In the genomic region with DNA sequence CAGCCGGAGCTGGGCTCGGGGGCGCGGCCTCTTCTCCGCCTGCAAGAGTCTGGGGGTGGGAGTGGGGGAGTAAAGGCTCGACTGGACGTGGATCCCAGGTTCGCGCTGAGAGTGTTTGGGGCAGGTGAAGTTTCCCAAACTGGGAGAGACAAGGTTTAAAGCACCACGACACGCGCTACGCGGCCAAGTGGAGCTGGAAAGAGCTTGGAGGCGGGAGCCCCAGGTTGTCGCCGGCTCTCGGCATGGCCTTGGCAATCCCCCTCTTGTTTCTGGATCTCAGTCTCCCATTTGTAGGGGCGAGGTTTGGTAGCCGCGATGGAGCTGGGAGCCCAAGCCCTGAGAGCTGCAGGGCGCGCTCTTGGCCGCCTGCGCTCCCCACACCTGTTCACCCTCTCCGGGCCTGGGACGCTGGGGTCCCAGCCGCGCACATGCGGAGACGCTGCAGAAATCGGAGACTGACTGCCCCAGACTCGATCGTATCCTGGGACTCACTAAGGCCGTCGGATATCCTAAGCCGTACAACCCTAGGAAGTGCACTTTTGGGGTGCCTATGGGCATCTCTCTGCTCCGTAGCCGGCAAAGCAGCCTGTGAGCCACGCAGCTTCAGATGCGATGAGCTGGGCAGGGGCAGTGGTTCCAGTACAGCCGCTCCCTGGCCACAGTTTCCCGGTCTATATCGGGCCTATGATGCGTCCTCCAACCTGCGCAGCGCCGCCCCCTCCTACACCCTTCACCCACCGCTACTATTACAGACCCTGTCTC, we compare ENCODE assay signal across 9 cellular contexts. TPM values are rescaled to one million over a fixed set of nuclear protein-coding genes. Genes with fewer than 3 reads are reported as not detected.
DNase-seq lines count a peak whose midpoint lies in the region; ATAC-seq, FAIRE-seq and TF ChIP-seq lines count a peak whose summit lies in the region.
"Had no signal": no experiment of that assay in that cellular context is flagged by ENCODE, and none has a peak within 500 bp of the region (broad histone marks: within the 10 kb centered on the region; RNA-seq: fewer than 3 reads in every experiment).

No MANE protein-coding gene starts in this region.

- peak overlapping the region; percentile 46; the same call in 1 of the 2 replicates for H2BK15ac ChIP-seq in H1 (ENCODE audit: low read length)

- H3K79me2 ChIP-seq in H1 (ENCODE audit: control insufficient read depth in 1 of 2, insufficient read depth in 2 of 2, low read length in 2 of 2) = no peaks in the 10 kb centered on the region

- 3% methylated on average over 46 of the region's 49 CpGs; no CpG with 5 or more reads in 1 of the 2 experiments for WGBS in H1 (ENCODE audit: extremely low coverage in 1 of 2, insufficient coverage in 1 of 2, insufficient read length in 1 of 2, insufficient replicate concordance in 2 of 2, low coverage in 1 of 2, low lambda C conversion rate in 2 of 2, missing lambda C conversion rate in 1 of 2), 2 experiments

- no peak for TF ChIP-seq CTCF in H1 (IDR thresholded peaks at IDR 0.05; ENCODE audit: control extremely low read depth in 1 of 3, insufficient read depth in 1 of 3, low read depth in 1 of 3, low read length in 3 of 3)

- no peak overlapping the region for H2AK5ac ChIP-seq in H1 (ENCODE audit: low read depth, low read length)

- H3K23ac ChIP-seq in H1 (ENCODE audit: insufficient read length) = no peak overlapping the region

- no peak for TF ChIP-seq POLR2A in H1 (IDR thresholded peaks at IDR 0.05; ENCODE audit: control extremely low read depth in 1 of 2, low read depth in 2 of 2, low read length in 2 of 2)

- H3K9ac ChIP-seq in H1 (replicated peaks in 1 of 4; ENCODE audit: extremely low read depth in 1 of 4, low read depth in 3 of 4, low read length in 3 of 4) = no peak overlapping the region

- POLR2A ChIA-PET in H1 (lab: Charles Lee; ENCODE audit: partially characterized antibody) = interaction anchor here (0.7 to 2.0 kb wide), 6 partner anchors 19 to 96 kb away, joined by 3 to 6 read pairs (median 4); no protein-coding TSS in a partner anchor

- H4K91ac ChIP-seq in H1 (replicated peaks; ENCODE audit: insufficient read length, low read length) = no peak overlapping the region

- no peak overlapping the region for H2BK20ac ChIP-seq in H1 (ENCODE audit: low read length)

- DNase-seq in DMS53 (lab: John Stamatoyannopoulos, UW) (peak; percentile 42), DMS53 treated with DMSO at 0.1 percent for 48 hours (lab: John Stamatoyannopoulos, UW; ENCODE audit: unreplicated experiment) (no peak), RPMI8226 (peak; percentile 7), H1 (ENCODE audit: low read depth in 1 of 2, low spot score in 2 of 2) (peak; percentile 9 to 75), NCI-H187 treated with DMSO at 0.1 percent for 48 hours (lab: John Stamatoyannopoulos, UW) (no peak), NOMO-1 (lab: John Stamatoyannopoulos, UW; ENCODE audit: unreplicated experiment in 2 of 2) (no peak)

- H4K5ac ChIP-seq in H1 (ENCODE audit: insufficient read length, low read depth, low read length) = no peak overlapping the region

- CTCF ChIA-PET in H1 (lab: Charles Lee; ENCODE audit: partially characterized antibody) = interaction anchor here (0.7 to 6.0 kb wide), 25 partner anchors 9 to 645 kb away, joined by 3 to 53 read pairs (median 5); no protein-coding TSS in a partner anchor

- H3K27ac ChIP-seq in H1 (ENCODE audit: low read depth, low read length) (no peak overlapping the region), muscle layer of duodenum (ENCODE audit: low read length) (peak overlapping the region; percentile 21)

- H3K4me3 ChIP-seq in H1 (ENCODE audit: extremely low read depth in 1 of 4, insufficient read depth in 2 of 4, low read depth in 3 of 4, low read length in 4 of 4) = peak overlapping the region; percentile 38 to 69 (median 57)
- H3K4me3 ChIP-seq in muscle layer of duodenum (ENCODE audit: low read depth in 1 of 2, low read length in 2 of 2) = peak overlapping the region; percentile 70 to 85

- H4K8ac ChIP-seq in H1 (ENCODE audit: extremely low read depth, insufficient read depth, low read length) = 0 out of 2 replicates have a peak overlapping the region, but pooled peaks have one; percentile 12

- no peak for TF ChIP-seq EP300 in H1 (IDR thresholded peaks at IDR 0.05; ENCODE audit: borderline replicate concordance in 1 of 2, low read depth in 2 of 2, low read length in 2 of 2)

- H2BK12ac ChIP-seq in H1 (ENCODE audit: low read depth, low read length) = peak overlapping the region; percentile 55; the same call in 1 of the 2 replicates

- H3K36me3 ChIP-seq in H1 (ENCODE audit: control insufficient read depth in 2 of 4, insufficient read depth in 4 of 4, low read length in 3 of 4) (no peaks in the 10 kb centered on the region), muscle layer of duodenum (ENCODE audit: control insufficient read depth in 1 of 2, insufficient read depth in 2 of 2, low read length in 2 of 2) (no peaks in the 10 kb centered on the region)

- H2BK120ac ChIP-seq in H1 (replicated peaks; ENCODE audit: low read depth, low read length) = no peak overlapping the region

- no peak for TF ChIP-seq RAD21 in H1 (IDR thresholded peaks at IDR 0.05 in 1 of 2, conservative IDR thresholded peaks at IDR 0.05 in 1 of 2; ENCODE audit: low read depth in 2 of 2, low read length in 2 of 2)

- no peaks in the 10 kb centered on the region for H4K20me1 ChIP-seq in H1 (replicated peaks in 1 of 2; ENCODE audit: control insufficient read depth in 1 of 2, insufficient read depth in 2 of 2, low read length in 2 of 2)

- H2AFZ ChIP-seq in H1 (ENCODE audit: low read length) = peak overlapping the region; percentile 74

- ATAC-seq in GM21723 (IDR thresholded peaks at IDR 0.05; ENCODE audit: unreplicated experiment) = no peak

- H3K4ac ChIP-seq in H1 (replicated peaks; ENCODE audit: insufficient read length, low read depth, low read length) = no peak overlapping the region

- peak overlapping the region; percentile 93 to 98 for H3K4me2 ChIP-seq in H1 (ENCODE audit: insufficient read depth in 1 of 2, low read depth in 2 of 2, low read length in 2 of 2)

- peaks cover 39 to 60% (median 50%) of the 10 kb centered on the region in 4 experiments for H3K27me3 ChIP-seq in H1 (replicated peaks in 1 of 4; ENCODE audit: control insufficient read depth in 3 of 4, extremely low read depth in 1 of 4, insufficient read depth in 3 of 4, low read length in 3 of 4)
- peaks cover 5% of the 10 kb centered on the region for H3K27me3 ChIP-seq in muscle layer of duodenum (ENCODE audit: low read depth, low read length)

- H3K4me1 ChIP-seq in H1 (replicated peaks in 1 of 4; ENCODE audit: control insufficient read depth in 3 of 4, insufficient read depth in 4 of 4, low read length in 3 of 4) (peaks cover 0 to 6% (median 5%) of the 10 kb centered on the region in 4 experiments; a peak in 5 of 7 replicates), muscle layer of duodenum (ENCODE audit: control insufficient read depth in 1 of 2, insufficient read depth in 2 of 2, low read length in 2 of 2) (peaks cover 12 to 16% of the 10 kb centered on the region in 2 donors)

- H3K79me1 ChIP-seq in H1 (ENCODE audit: low read depth, low read length) = no peaks in the 10 kb centered on the region

- no peak overlapping the region; the same call in 1 of the 2 replicates for H3K18ac ChIP-seq in H1 (ENCODE audit: extremely low read depth, low read length)

- H3K56ac ChIP-seq in H1 (replicated peaks; ENCODE audit: insufficient read length, low read depth, low read length) = no peak overlapping the region

- H3K9me3 ChIP-seq in H1 (ENCODE audit: insufficient read depth in 2 of 2, low read depth in 1 of 2, low read length in 1 of 2) (peaks cover 0 to 10% of the 10 kb centered on the region in 2 experiments; a peak in 1 of 4 replicates), muscle layer of duodenum (ENCODE audit: control insufficient read depth in 1 of 2, low read length in 2 of 2) (no peaks in the 10 kb centered on the region)

- H2BK5ac ChIP-seq in H1 (ENCODE audit: low read depth, low read length) = no peak overlapping the region

- no peak overlapping the region for H3K14ac ChIP-seq in H1 (ENCODE audit: insufficient read length)

- no peak for FAIRE-seq in H1 (lab: Jason Lieb, UNC)
- FAIRE-seq: A204.1 had no signal

- peaks cover 15% of the 10 kb centered on the region for H3K23me2 ChIP-seq in H1 (ENCODE audit: low read depth, low read length)

TF ChIP-seq in H1, 55 proteins besides CTCF, POLR2A, EP300 and RAD21 (continues in another document):
- TF ChIP-seq RNF2 (IDR thresholded peaks at IDR 0.05; ENCODE audit: borderline replicate concordance, low read depth, low read length, missing control alignments, poor library complexity, severe bottlenecking) (peak; percentile 17), YY1 (IDR thresholded peaks at IDR 0.05; ENCODE audit: low read depth, low read length) (no peak), EZH2 (IDR thresholded peaks at IDR 0.05; ENCODE audit: low read depth, low read length, severe bottlenecking) (peak; percentile 85), POLR2AphosphoS5 (IDR thresholded peaks at IDR 0.05; ENCODE audit: low read depth, low read length) (no peak), TBP (IDR thresholded peaks at IDR 0.05; ENCODE audit: low read depth, low read length) (no peak), SUZ12 (IDR thresholded peaks at IDR 0.05; ENCODE audit: low read length) (peak; percentile 87), KDM4A (IDR thresholded peaks at IDR 0.05; ENCODE audit: low read depth, low read length, severe bottlenecking) (peak; percentile 65), RBBP5 (IDR thresholded peaks at IDR 0.05; ENCODE audit: borderline replicate concordance, low read depth, low read length) (peak; percentile 28; the same call in 1 of the 2 replicates)
- TF ChIP-seq, protein P1, sequence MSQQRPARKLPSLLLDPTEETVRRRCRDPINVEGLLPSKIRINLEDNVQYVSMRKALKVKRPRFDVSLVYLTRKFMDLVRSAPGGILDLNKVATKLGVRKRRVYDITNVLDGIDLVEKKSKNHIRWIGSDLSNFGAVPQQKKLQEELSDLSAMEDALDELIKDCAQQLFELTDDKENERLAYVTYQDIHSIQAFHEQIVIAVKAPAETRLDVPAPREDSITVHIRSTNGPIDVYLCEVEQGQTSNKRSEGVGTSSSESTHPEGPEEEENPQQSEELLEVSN (IDR thresholded peaks at IDR 0.05) = peak; percentile 62; the same call in 1 of the 2 replicates
- TF ChIP-seq, protein P2, sequence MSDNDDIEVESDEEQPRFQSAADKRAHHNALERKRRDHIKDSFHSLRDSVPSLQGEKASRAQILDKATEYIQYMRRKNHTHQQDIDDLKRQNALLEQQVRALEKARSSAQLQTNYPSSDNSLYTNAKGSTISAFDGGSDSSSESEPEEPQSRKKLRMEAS (IDR thresholded peaks at IDR 0.05) = peak; percentile 13

RNA-seq across cellular contexts. Expression of a gene that starts 0.9 kb away (rescaled TPM):
- total RNA-seq in H1 (2021; fragmentation: NEBNext Ultra II Directional; extraction: Animal tissue kit (Norgen Biotek cat#: 25700)) = 0.88 and 1.1 TPM in 2 replicates
- polyA plus RNA-seq in H1 (2011; rRNA removed) = 0.17 and 0.27 TPM in 2 replicates
- 0.50 TPM for polyA plus RNA-seq in H1 (2011; cell fraction: cytosol; rRNA removed)
- polyA plus RNA-seq in H1 (2011; cell fraction: nucleus; rRNA removed) = 0.43 TPM
- polyA plus RNA-seq in H1 (2012, experiment 1 of 2) = 0.89 to 1.5 TPM (median 0.97 TPM) in 4 replicates
- polyA plus RNA-seq in H1 (2012, experiment 2 of 2) = 0.46 TPM
- polyA plus RNA-seq in H1 (2013, experiment 1 of 2) = 0.49 TPM
- polyA plus RNA-seq in H1 (2013, experiment 2 of 2) = 0.37 TPM
- polyA minus RNA-seq in H1 (2011; rRNA and poly(A)+ RNA removed) = 0.17 and 0.25 TPM in 2 replicates
- not detected for polyA minus RNA-seq in H1 (2011; cell fraction: cytosol; rRNA and poly(A)+ RNA removed)
- polyA minus RNA-seq in H1 (2011; cell fraction: nucleus; rRNA and poly(A)+ RNA removed) = 0.70 TPM

Comparison
In these comparisons a context has a peak if more than half of its experiments do, and no peak if none do; other contexts are left out.
1. DNase-seq: peak in DMS53 (single experiment), RPMI8226 (single experiment) and H1 (2 of 2); none in DMS53 treated with DMSO at 0.1 percent for 48 hours (single experiment), NCI-H187 treated with DMSO at 0.1 percent for 48 hours (single experiment) and NOMO-1 (0 of 2).